ENCODE assay signal across 15 cellular contexts in genomic region chr14:52900731-52901130, GRCh38. TPM values are rescaled to one million over a fixed set of nuclear protein-coding genes. Genes with fewer than 3 reads are reported as not detected.
A peak's percentile ranks its signal among the peaks of the same experiment; 100 is the strongest.
DNase-seq lines count a peak whose midpoint lies in the region; ATAC-seq and TF ChIP-seq lines count a peak whose summit lies in the region.
"Had no signal": no experiment of that assay in that cellular context is flagged by ENCODE, and none has a peak within 500 bp of the region (broad histone marks: within the 10 kb centered on the region; RNA-seq: fewer than 3 reads in every experiment).

No MANE protein-coding gene starts in this region.

- no peak overlapping the region for H3K18ac ChIP-seq in trophoblast cell (ENCODE audit: low read length)

- no peak for TF ChIP-seq CTCF in HFFc6 (IDR thresholded peaks at IDR 0.05)
- no peak for TF ChIP-seq CTCF in RWPE1 (conservative IDR thresholded peaks at IDR 0.05; ENCODE audit: low read depth)
- TF ChIP-seq CTCF in epithelial cell of esophagus (IDR thresholded peaks at IDR 0.05; ENCODE audit: insufficient read depth, low read depth, low read length, missing control alignments) = no peak

- H2AK5ac ChIP-seq in trophoblast cell (ENCODE audit: low read length) = no peak overlapping the region

- no peak overlapping the region for H3K27ac ChIP-seq in RWPE1
- H3K27ac ChIP-seq in trophoblast cell (ENCODE audit: low read depth, low read length) = no peak overlapping the region
- H3K27ac ChIP-seq: SK-N-MC had no signal

- WGBS in trophoblast cell (ENCODE audit: extremely low coverage, insufficient coverage, insufficient read length) = no CpG with 5 or more reads among the region's 8 CpGs

- H3K27me3 Mint-ChIP-seq in HFFc6 (ENCODE audit: insufficient read depth) = peaks cover 1% of the 10 kb centered on the region; the same call in 1 of the 2 replicates

- peaks cover 77% of the 10 kb centered on the region for H3K4me1 Mint-ChIP-seq in HFFc6 (ENCODE audit: low read depth)
- H3K4me1 Mint-ChIP-seq: CD14-positive monocyte had no signal

- H3K4me3 ChIP-seq in epithelial cell of esophagus (ENCODE audit: low read length) (no peak overlapping the region), trophoblast cell (ENCODE audit: low read depth, low read length) (no peak overlapping the region)
- H3K4me3 ChIP-seq: SK-N-MC had no signal

- no peak overlapping the region for H2AFZ ChIP-seq in trophoblast cell (ENCODE audit: insufficient read depth, low read length, poor library complexity)

- H4K91ac ChIP-seq in trophoblast cell (ENCODE audit: low read depth, low read length) = no peak overlapping the region

- H3K4me2 ChIP-seq in trophoblast cell (ENCODE audit: low read length) = no peak overlapping the region

- no peak overlapping the region for H3K4me3 Mint-ChIP-seq in HFFc6
- H3K4me3 Mint-ChIP-seq: CD14-positive monocyte, H9 had no signal

- H3K4me1 ChIP-seq in trophoblast cell (ENCODE audit: control insufficient read depth in 1 of 2, insufficient read depth in 2 of 2, low read length in 2 of 2) = peaks cover 3 to 4% of the 10 kb centered on the region in 2 experiments

- H3K9me3 Mint-ChIP-seq in HFFc6 = no peaks in the 10 kb centered on the region
- H3K9me3 Mint-ChIP-seq: H9 had no signal

- H2BK12ac ChIP-seq in trophoblast cell (ENCODE audit: low read length) = no peak overlapping the region

- no peak for ATAC-seq in GM18858 (IDR thresholded peaks at IDR 0.05; ENCODE audit: unreplicated experiment)
- no peak for ATAC-seq in GM19023 (IDR thresholded peaks at IDR 0.05; ENCODE audit: unreplicated experiment)

- no peaks in the 10 kb centered on the region for H3K36me3 ChIP-seq in trophoblast cell (ENCODE audit: control insufficient read depth in 1 of 2, insufficient read depth in 2 of 2, low read length in 2 of 2)

- H3K79me1 ChIP-seq in trophoblast cell (ENCODE audit: low read length) = no peaks in the 10 kb centered on the region

- no peak overlapping the region for H4K8ac ChIP-seq in trophoblast cell (ENCODE audit: low read depth, low read length)

- no peak overlapping the region for H4K12ac ChIP-seq in trophoblast cell (ENCODE audit: low read depth, low read length)

- peak overlapping the region; percentile 58; the same call in 1 of the 2 replicates for H3K27ac Mint-ChIP-seq in HFFc6
- H3K27ac Mint-ChIP-seq: CD14-positive monocyte had no signal

- no peaks in the 10 kb centered on the region for H3K27me3 ChIP-seq in trophoblast cell (ENCODE audit: insufficient read depth, low read length)

- H3K14ac ChIP-seq in trophoblast cell (ENCODE audit: low read length) = no peak overlapping the region

- H3K79me2 ChIP-seq in trophoblast cell (ENCODE audit: control insufficient read depth, insufficient read depth, low read length, poor library complexity) = peaks cover 3% of the 10 kb centered on the region

- H3K36me3 Mint-ChIP-seq in HFFc6 (ENCODE audit: low read depth) = peaks cover 32% of the 10 kb centered on the region
- H3K36me3 Mint-ChIP-seq: CD14-positive monocyte had no signal

- H3K9ac ChIP-seq in trophoblast cell (ENCODE audit: low read length) = no peak overlapping the region

- no peak overlapping the region for H3K23ac ChIP-seq in trophoblast cell (ENCODE audit: low read length)

- no peaks in the 10 kb centered on the region for H3K9me3 ChIP-seq in trophoblast cell (ENCODE audit: insufficient read depth, low read depth, low read length)

- no peak for DNase-seq in HFFc6
- peak; percentile 33 for DNase-seq in RWPE1 (ENCODE audit: low spot score)
- peak; percentile 52 for DNase-seq in epithelial cell of esophagus (ENCODE audit: low read depth)
- peak; percentile 84 to 98 for DNase-seq in trophoblast cell
- no peak for DNase-seq in NCI-H1417 treated with DMSO at 0.1 percent for 48 hours (lab: John Stamatoyannopoulos, UW)
- DNase-seq: DMS79 treated with DMSO at 0.1 percent for 48 hours, H9, NCI-H1436 treated with DMSO at 0.1 percent for 48 hours, NCI-H2029, NCI-H345, NCI-H526 had no signal

- H2BK120ac ChIP-seq in trophoblast cell (ENCODE audit: insufficient read depth, low read length, poor library complexity) = no peak overlapping the region

- CTCF ChIA-PET in RWPE1 (lab: Yijun Ruan, JAX) = interaction anchor here (0.5 kb wide), 1 partner anchor 62 kb away, joined by 3 read pairs; no protein-coding TSS in a partner anchor

- POLR2A ChIA-PET in RWPE1 (lab: Yijun Ruan, JAX; ENCODE audit: low non-redundant PET) = interaction anchor here (0.5 to 0.7 kb wide), 3 partner anchors 14 to 27 kb away, joined by 4 to 8 read pairs (median 7); no protein-coding TSS in a partner anchor

- H2BK5ac ChIP-seq in trophoblast cell (ENCODE audit: low read depth, low read length, poor library complexity) = no peak overlapping the region

- H3K4ac ChIP-seq in trophoblast cell (ENCODE audit: low read depth, low read length) = no peak overlapping the region

RNA-seq across cellular contexts. Expression of gene FERMT2, which starts 50.1 kb away (rescaled TPM):
- 100 to 1,000 TPM; 109 to 152 (median 127) TPM for total RNA-seq in HFFc6 (2021; fragmentation: NEBNext Ultra II Directional; extraction: Animal tissue kit (Norgen Biotek cat#: 25700))
- polyA plus RNA-seq in trophoblast cell (2013) = 83.9 and 88.7 TPM in 2 replicates
- polyA plus RNA-seq: CD14-positive monocyte had no signal

Comparison
In these comparisons a context has a peak if more than half of its experiments do, and no peak if none do; other contexts are left out.
1. DNase-seq: peak in RWPE1 (single experiment), epithelial cell of esophagus (single experiment) and trophoblast cell (2 of 2); none in HFFc6 (single experiment) and NCI-H1417 treated with DMSO at 0.1 percent for 48 hours (single experiment).